In genomic region chr12:109093022-109093918, GRCh38 we compare ENCODE assay signal across 1 cellular context.
A peak's percentile ranks its signal among the peaks of the same experiment; 100 is the strongest.
TF ChIP-seq lines count a peak whose summit lies in the region.

TSS of gene ALKBH2 (minus strand) at chr12:109093472. CDS start at chr12:109092786, 686 bp downstream.

TF ChIP-seq in HepG2, 621 proteins besides CTCF, POLR2A, EP300 and RAD21 (continued from another document and continues in another):
- TF ChIP-seq RFXANK (CRISPR knock-in tag; IDR thresholded peaks at IDR 0.05) (peak; percentile 80; the same call in 1 of the 2 replicates), MNT (IDR thresholded peaks at IDR 0.05) (peak; percentile 83), HOXA9 (CRISPR knock-in tag; IDR thresholded peaks at IDR 0.05; ENCODE audit: borderline replicate concordance) (peak; percentile 97), ZHX1 (CRISPR knock-in tag; IDR thresholded peaks at IDR 0.05; ENCODE audit: low read depth) (peak; percentile 96), U2AF2 (IDR thresholded peaks at IDR 0.05; ENCODE audit: low read depth, low read length) (no peak), ZFP36L1 (CRISPR knock-in tag; IDR thresholded peaks at IDR 0.05) (peak; percentile 96; the same call in 1 of the 2 replicates), RBAK (CRISPR knock-in tag; IDR thresholded peaks at IDR 0.05) (no peak; the same call in 1 of the 2 replicates), GFI1 (CRISPR knock-in tag; IDR thresholded peaks at IDR 0.05; ENCODE audit: borderline replicate concordance) (peak; percentile 57; the same call in 1 of the 2 replicates), ZNF33B (CRISPR knock-in tag; IDR thresholded peaks at IDR 0.05) (peak; percentile 92), IRF9 (CRISPR knock-in tag; IDR thresholded peaks at IDR 0.05; ENCODE audit: borderline replicate concordance) (peak; percentile 89), RFX1 (IDR thresholded peaks at IDR 0.05) (no peak), TRIM22 (IDR thresholded peaks at IDR 0.05) (no peak), ZNF660 (CRISPR knock-in tag; IDR thresholded peaks at IDR 0.05; ENCODE audit: borderline replicate concordance, low read depth) (no peak), ZNF614 (CRISPR knock-in tag; IDR thresholded peaks at IDR 0.05; ENCODE audit: borderline replicate concordance) (peak; percentile 60; the same call in 1 of the 2 replicates), ZBED4 (CRISPR knock-in tag; IDR thresholded peaks at IDR 0.05; ENCODE audit: borderline replicate concordance) (peak; percentile 86), NFRKB (IDR thresholded peaks at IDR 0.05) (no peak), SMC3 (IDR thresholded peaks at IDR 0.05; ENCODE audit: low read length) (peak; percentile 54), ZNF879 (CRISPR knock-in tag; IDR thresholded peaks at IDR 0.05) (peak; percentile 85; the same call in 1 of the 2 replicates), ZNF343 (CRISPR knock-in tag; IDR thresholded peaks at IDR 0.05) (peak; percentile 96), TBX3 (IDR thresholded peaks at IDR 0.05; ENCODE audit: borderline replicate concordance) (no peak), MLXIP (CRISPR knock-in tag; IDR thresholded peaks at IDR 0.05; ENCODE audit: borderline replicate concordance) (0 out of 2 replicates have a peak, but pooled peaks have one; percentile 69), DNMT1 (CRISPR knock-in tag; IDR thresholded peaks at IDR 0.05) (0 out of 2 replicates have a peak, but pooled peaks have one; percentile 27), NCOA2 (CRISPR knock-in tag; IDR thresholded peaks at IDR 0.05) (peak; percentile 69), ZBTB43 (CRISPR knock-in tag; conservative IDR thresholded peaks at IDR 0.05) (peak; percentile 85; the same call in 1 of the 2 replicates), ZNF296 (CRISPR knock-in tag; conservative IDR thresholded peaks at IDR 0.05) (no peak), ARID5B (CRISPR knock-in tag; IDR thresholded peaks at IDR 0.05) (peak; percentile 84), NFATC3 (CRISPR knock-in tag; IDR thresholded peaks at IDR 0.05) (peak; percentile 96; the same call in 1 of the 2 replicates), HES4 (CRISPR knock-in tag; IDR thresholded peaks at IDR 0.05; ENCODE audit: borderline replicate concordance) (peak; percentile 88; the same call in 1 of the 2 replicates), HHEX (CRISPR knock-in tag; IDR thresholded peaks at IDR 0.05) (0 out of 2 replicates have a peak, but pooled peaks have one; percentile 7), ZNF547 (CRISPR knock-in tag; IDR thresholded peaks at IDR 0.05) (peak; percentile 98), AKAP8 (CRISPR knock-in tag; IDR thresholded peaks at IDR 0.05) (peak; percentile 72; the same call in 1 of the 2 replicates), IKZF5 (CRISPR knock-in tag; IDR thresholded peaks at IDR 0.05) (peak; percentile 90), NFIB (CRISPR knock-in tag; IDR thresholded peaks at IDR 0.05; ENCODE audit: borderline replicate concordance) (no peak), CENPBD1 (CRISPR knock-in tag; IDR thresholded peaks at IDR 0.05; ENCODE audit: borderline replicate concordance, low read depth) (no peak), RFXAP (CRISPR knock-in tag; IDR thresholded peaks at IDR 0.05; ENCODE audit: borderline replicate concordance) (peak; percentile 91), CREB1 (IDR thresholded peaks at IDR 0.05) (peak; percentile 91), CREB1 (CRISPR knock-in tag; IDR thresholded peaks at IDR 0.05) (peak; percentile 97), ZNF143 (CRISPR knock-in tag; IDR thresholded peaks at IDR 0.05) (peak; percentile 85), ZNF766 (CRISPR knock-in tag; IDR thresholded peaks at IDR 0.05; ENCODE audit: borderline replicate concordance) (peak; percentile 97), RXRA (CRISPR knock-in tag; IDR thresholded peaks at IDR 0.05) (peak; percentile 89), ZFY (CRISPR knock-in tag; IDR thresholded peaks at IDR 0.05) (peak; percentile 64)
